ENCODE assay signal across 21 cellular contexts in genomic region chr5:152650413-152650812, GRCh38.
DNase-seq lines count a peak whose midpoint lies in the region; ATAC-seq, FAIRE-seq and TF ChIP-seq lines count a peak whose summit lies in the region.
"Had no signal": no experiment of that assay in that cellular context is flagged by ENCODE, and none has a peak within 500 bp of the region (broad histone marks: within the 10 kb centered on the region; RNA-seq: fewer than 3 reads in every experiment).

No MANE protein-coding gene starts in this region.

- H3K36me3 ChIP-seq in ascending aorta (no peaks in the 10 kb centered on the region), GM23248 (ENCODE audit: low read depth) (no peaks in the 10 kb centered on the region)
- H3K36me3 ChIP-seq: BLaER1 treated with 17β-estradiol and CSF1 and Interleukin-3, amounts not matched to agents 10 nM and 100 nM had no signal

- H3K27ac ChIP-seq in ascending aorta (peak overlapping the region; percentile 37 to 62), GM23248 (no peak overlapping the region)
- H3K27ac ChIP-seq: 22Rv1; A549; BLaER1 treated with 17β-estradiol and CSF1 and Interleukin-3, amounts not matched to agents 10 nM and 100 nM; C4-2B had no signal

- 3 to 5% methylated on average over 3 of the region's 3 CpGs for WGBS in GM23248 (ENCODE audit: low coverage in 1 of 2, low lambda C conversion rate in 2 of 2, missing lambda C conversion rate in 2 of 2), 2 experiments

- H3K4me2 ChIP-seq in GM23248 (ENCODE audit: unreplicated experiment): no peak overlapping the region
- H3K4me2 ChIP-seq: A549; BLaER1 treated with 17β-estradiol and CSF1 and Interleukin-3, amounts not matched to agents 10 nM and 100 nM had no signal

- H3K9ac ChIP-seq in GM23248: no peak overlapping the region
- H3K9ac ChIP-seq: BLaER1 treated with 17β-estradiol and CSF1 and Interleukin-3, amounts not matched to agents 10 nM and 100 nM had no signal

- intact Hi-C loops in ascending aorta (cut with DNase I): no loop called here

- in situ Hi-C loops in GM23248 (cut with MboI): no loop called here

- no peaks in the 10 kb centered on the region for H3K9me2 ChIP-seq in GM23248 (ENCODE audit: insufficient read depth)

- ATAC-seq in GM18498 (IDR thresholded peaks at IDR 0.05; ENCODE audit: unreplicated experiment) (no peak), GM19397 (IDR thresholded peaks at IDR 0.05; ENCODE audit: unreplicated experiment) (no peak)
- ATAC-seq: A549; CD8-positive, alpha-beta T cell had no signal

- H3K4me1 ChIP-seq in ascending aorta (peaks cover 0 to 8% of the 10 kb centered on the region in 2 donors), GM23248 (ENCODE audit: insufficient read depth) (no peaks in the 10 kb centered on the region)
- H3K4me1 ChIP-seq: A549; BLaER1 treated with 17β-estradiol and CSF1 and Interleukin-3, amounts not matched to agents 10 nM and 100 nM; Caco-2 had no signal

- DNase-seq in GM12892 (ENCODE audit: insufficient read length) (no peak), ascending aorta (ENCODE audit: low spot score in 2 of 2) (no peak), islet precursor cell (peak; percentile 52), GM23248 (no peak)
- DNase-seq: AML-193; Caco-2; Calu3; CD4-positive, alpha-beta T cell; CD8-positive, alpha-beta T cell; DMS79 treated with DMSO at 0.1 percent for 48 hours; GF-D8 had no signal

- no peaks in the 10 kb centered on the region for H3K27me3 ChIP-seq in ascending aorta
- H3K27me3 ChIP-seq in GM23248 (replicated peaks; ENCODE audit: insufficient read depth): no peaks in the 10 kb centered on the region
- H3K27me3 ChIP-seq: BLaER1 treated with 17β-estradiol and CSF1 and Interleukin-3, amounts not matched to agents 10 nM and 100 nM had no signal

- H3K4me3 ChIP-seq in ascending aorta (no peak overlapping the region), GM23248 (no peak overlapping the region)
- H3K4me3 ChIP-seq: A549; BLaER1 treated with 17β-estradiol and CSF1 and Interleukin-3, amounts not matched to agents 10 nM and 100 nM had no signal

- no peak for TF ChIP-seq POLR2A in GM12892 (IDR thresholded peaks at IDR 0.05; ENCODE audit: low read depth, low read length)

- H4K20me1 ChIP-seq in GM23248 (ENCODE audit: insufficient read depth): no peaks in the 10 kb centered on the region
- H4K20me1 ChIP-seq: BLaER1 treated with 17β-estradiol and CSF1 and Interleukin-3, amounts not matched to agents 10 nM and 100 nM had no signal

- peak; percentile 30 for FAIRE-seq in GM12892 (lab: Jason Lieb, UNC)
- FAIRE-seq: A549, D721Med, G401.6, GM12891, GM19239 had no signal

- H2AFZ ChIP-seq in GM23248: no peak overlapping the region

- TF ChIP-seq CTCF in ascending aorta (IDR thresholded peaks at IDR 0.05): no peak

- H3K9me3 ChIP-seq in ascending aorta (no peaks in the 10 kb centered on the region), GM23248 (ENCODE audit: low read depth) (no peaks in the 10 kb centered on the region)
- H3K9me3 ChIP-seq: A549; BLaER1 treated with 17β-estradiol and CSF1 and Interleukin-3, amounts not matched to agents 10 nM and 100 nM; Caco-2 had no signal

- H3K79me2 ChIP-seq in GM23248 (ENCODE audit: insufficient read depth): no peaks in the 10 kb centered on the region

- H3F3A ChIP-seq in GM23248 (ENCODE audit: insufficient read depth): no peaks in the 10 kb centered on the region
